Comparison of ENCODE assay signal across 17 cellular contexts in the genomic region with DNA sequence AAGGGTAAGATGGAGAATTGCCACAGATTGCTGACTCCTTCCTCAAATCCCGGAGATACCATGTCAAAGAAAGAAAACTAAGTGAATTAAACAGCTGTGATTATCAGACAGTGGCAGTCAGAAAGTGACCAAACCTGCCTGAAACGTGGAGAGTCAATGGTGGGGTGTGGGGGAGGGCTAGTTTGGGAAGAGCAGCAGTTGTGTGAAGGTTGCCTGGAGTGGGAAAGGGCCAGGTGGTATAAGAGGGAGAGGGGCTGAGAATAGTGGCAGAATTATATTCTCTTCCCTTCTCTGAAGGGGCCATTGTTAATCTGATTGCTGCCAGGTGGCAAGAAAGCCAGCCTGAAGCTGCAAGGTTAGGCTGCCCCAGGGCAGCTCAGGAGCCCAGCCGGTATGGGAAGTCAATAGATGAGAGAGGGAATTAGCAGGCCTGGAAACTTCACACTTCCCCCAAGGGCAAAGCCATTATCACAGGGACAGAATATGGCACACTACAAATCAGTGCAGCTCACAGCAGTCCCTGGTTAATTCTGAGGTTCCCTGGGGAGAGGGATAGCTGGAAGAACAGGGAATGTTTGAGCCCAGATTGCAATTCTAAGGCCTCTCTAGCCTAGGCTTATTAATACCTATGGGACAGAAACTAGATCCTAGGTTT.
DNase-seq lines count a peak whose midpoint lies in the region; ATAC-seq, FAIRE-seq and TF ChIP-seq lines count a peak whose summit lies in the region.
"Had no signal": no experiment of that assay in that cellular context is flagged by ENCODE, and none has a peak within 500 bp of the region (broad histone marks: within the 10 kb centered on the region; RNA-seq: fewer than 3 reads in every experiment).

No MANE protein-coding gene starts in this region.

- H3K9me3 ChIP-seq in A549: no peaks in the 10 kb centered on the region
- H3K9me3 ChIP-seq in H1 (ENCODE audit: insufficient read depth in 2 of 2, low read depth in 1 of 2, low read length in 1 of 2): no peaks in the 10 kb centered on the region

- H2AK5ac ChIP-seq in H1 (ENCODE audit: low read depth, low read length): no peak overlapping the region

- no peak overlapping the region for H4K8ac ChIP-seq in H1 (ENCODE audit: extremely low read depth, insufficient read depth, low read length)

- TF ChIP-seq CTCF in A549 (IDR thresholded peaks at IDR 0.05): no peak
- TF ChIP-seq CTCF in H1 (IDR thresholded peaks at IDR 0.05; ENCODE audit: control extremely low read depth in 1 of 3, insufficient read depth in 1 of 3, low read depth in 1 of 3, low read length in 3 of 3): no peak
- no peak for TF ChIP-seq CTCF in RWPE1 (conservative IDR thresholded peaks at IDR 0.05; ENCODE audit: low read depth)

- H3K18ac ChIP-seq in H1 (ENCODE audit: extremely low read depth, low read length): no peak overlapping the region

- no peak for DNase-seq in A549 (ENCODE audit: low read depth in 1 of 2, low spot score in 1 of 2)
- peak; percentile 90 for DNase-seq in ELF-1 (ENCODE audit: low read depth, low spot score)
- peak; percentile 13 for DNase-seq in NCI-H345 treated with DMSO at 0.1 percent for 48 hours (lab: John Stamatoyannopoulos, UW; ENCODE audit: unreplicated experiment)
- DNase-seq in H1 (ENCODE audit: low read depth in 1 of 2, low spot score in 2 of 2): peak; percentile 9 to 44
- DNase-seq in NCI-H1048 (lab: John Stamatoyannopoulos, UW): no peak
- DNase-seq in RWPE1 (ENCODE audit: low spot score): no peak
- DNase-seq: activated CD4-positive, alpha-beta T cell treated with anti-CD3 and anti-CD28 coated beads, Interleukin-2, amount 50 U/mL, for 4 hours; activated naive CD4-positive, alpha-beta T cell treated with Interleukin-2 at 50 U/mL for 16 hours; activated T-cell treated with anti-CD3 and anti-CD28 coated beads for 4 hours; aorta; cerebellar nuclear complex; effector CD8-positive, alpha-beta T cell; EL; immature natural killer cell; KG1; NCI-H526 had no signal

- H3K4ac ChIP-seq in H1 (replicated peaks; ENCODE audit: insufficient read length, low read depth, low read length): no peak overlapping the region

- no peak overlapping the region for H3K23ac ChIP-seq in H1 (ENCODE audit: insufficient read length)

- no peak for FAIRE-seq in A549 (lab: Jason Lieb, UNC)
- FAIRE-seq in H1 (lab: Jason Lieb, UNC): no peak

- H3K27ac ChIP-seq in A549 (peak overlapping the region in 1 of 2 experiments; percentile 63; a peak in 3 of 6 replicates), H1 (ENCODE audit: low read depth, low read length) (no peak overlapping the region), RWPE1 (no peak overlapping the region)

- H2AFZ ChIP-seq in H1 (ENCODE audit: low read length): no peak overlapping the region

- TF ChIP-seq POLR2A in A549 (IDR thresholded peaks at IDR 0.05; ENCODE audit: low read length) (no peak), H1 (IDR thresholded peaks at IDR 0.05; ENCODE audit: control extremely low read depth in 1 of 2, low read depth in 2 of 2, low read length in 2 of 2) (no peak)

- H2BK120ac ChIP-seq in H1 (replicated peaks; ENCODE audit: low read depth, low read length): peak overlapping the region; percentile 50

- H4K20me1 ChIP-seq in H1 (replicated peaks in 1 of 2; ENCODE audit: control insufficient read depth in 1 of 2, insufficient read depth in 2 of 2, low read length in 2 of 2): no peaks in the 10 kb centered on the region

- H2BK12ac ChIP-seq in H1 (ENCODE audit: low read depth, low read length): no peak overlapping the region; the same call in 1 of the 2 replicates

- H3K4me1 ChIP-seq in A549 (peaks cover 27% of the 10 kb centered on the region; the same call in 2 of the 3 replicates), H1 (replicated peaks in 1 of 4; ENCODE audit: control insufficient read depth in 3 of 4, insufficient read depth in 4 of 4, low read length in 3 of 4) (peaks cover 3 to 9% (median 6%) of the 10 kb centered on the region in 4 experiments; a peak in 5 of 7 replicates)

- no peak overlapping the region; the same call in 1 of the 2 replicates for H2BK15ac ChIP-seq in H1 (ENCODE audit: low read length)

- H4K91ac ChIP-seq in H1 (replicated peaks; ENCODE audit: insufficient read length, low read length): no peak overlapping the region

- ATAC-seq in A549 (peak; percentile 43 to 48; a peak in 4 of 6 replicates), HG02759 (IDR thresholded peaks at IDR 0.05; ENCODE audit: unreplicated experiment) (no peak)

- H3K4me3 ChIP-seq in A549 (no peak overlapping the region), H1 (ENCODE audit: extremely low read depth in 1 of 4, insufficient read depth in 2 of 4, low read depth in 3 of 4, low read length in 4 of 4) (0 out of 8 replicates have a peak overlapping the region, but pooled peaks of 1 of the 4 experiments have one; percentile 7)

- H2BK5ac ChIP-seq in H1 (ENCODE audit: low read depth, low read length): no peak overlapping the region

- no peak overlapping the region for H3K14ac ChIP-seq in H1 (ENCODE audit: insufficient read length)

- H3K79me2 ChIP-seq in H1 (ENCODE audit: control insufficient read depth in 1 of 2, insufficient read depth in 2 of 2, low read length in 2 of 2): no peaks in the 10 kb centered on the region

- TF ChIP-seq EP300 in A549 (IDR thresholded peaks at IDR 0.05) (no peak), H1 (IDR thresholded peaks at IDR 0.05; ENCODE audit: borderline replicate concordance in 1 of 2, low read depth in 2 of 2, low read length in 2 of 2) (no peak)

- POLR2A ChIA-PET in A549 (lab: Yijun Ruan, JAX) (no interaction called here), H1 (lab: Charles Lee; ENCODE audit: partially characterized antibody) (no interaction called here), RWPE1 (lab: Yijun Ruan, JAX; ENCODE audit: low non-redundant PET) (no interaction called here)

- H3K56ac ChIP-seq in H1 (replicated peaks; ENCODE audit: insufficient read length, low read depth, low read length): no peak overlapping the region

- H3K23me2 ChIP-seq in H1 (ENCODE audit: low read depth, low read length): no peaks in the 10 kb centered on the region

- H3K4me2 ChIP-seq in A549 (no peak overlapping the region), H1 (ENCODE audit: insufficient read depth in 1 of 2, low read depth in 2 of 2, low read length in 2 of 2) (0 out of 4 replicates have a peak overlapping the region, but pooled peaks of 1 of the 2 experiments have one; percentile 9)

- no peak overlapping the region for H3K9ac ChIP-seq in H1 (replicated peaks in 1 of 4; ENCODE audit: extremely low read depth in 1 of 4, low read depth in 3 of 4, low read length in 3 of 4)

- no peaks in the 10 kb centered on the region for H3K79me1 ChIP-seq in H1 (ENCODE audit: low read depth, low read length)

- 0 out of 2 replicates have a peak overlapping the region, but pooled peaks have one; percentile 15 for H2BK20ac ChIP-seq in H1 (ENCODE audit: low read length)

- CTCF ChIA-PET in A549 (lab: Yijun Ruan, JAX): interaction anchor here (0.9 to 1.4 kb wide), 5 partner anchors 11 to 60 kb away, joined by 3 to 6 read pairs (median 3); no protein-coding TSS in a partner anchor
- CTCF ChIA-PET in H1 (lab: Charles Lee; ENCODE audit: partially characterized antibody): interaction anchor here (0.6 to 4.2 kb wide), 7 partner anchors 25 to 94 kb away, joined by 3 to 17 read pairs (median 4); no protein-coding TSS in a partner anchor
- CTCF ChIA-PET in RWPE1 (lab: Yijun Ruan, JAX): interaction anchor here (0.6 to 0.7 kb wide), 2 partner anchors 109 to 1140 kb away, joined by 3 read pairs; no protein-coding TSS in a partner anchor

- TF ChIP-seq RAD21 in A549 (conservative IDR thresholded peaks at IDR 0.05 in 1 of 2, IDR thresholded peaks at IDR 0.05 in 1 of 2) (no peak), H1 (IDR thresholded peaks at IDR 0.05 in 1 of 2, conservative IDR thresholded peaks at IDR 0.05 in 1 of 2; ENCODE audit: low read depth in 2 of 2, low read length in 2 of 2) (no peak)

- H4K5ac ChIP-seq in H1 (ENCODE audit: insufficient read length, low read depth, low read length): no peak overlapping the region

- H3K27me3 ChIP-seq in H1 (replicated peaks in 1 of 4; ENCODE audit: control insufficient read depth in 3 of 4, extremely low read depth in 1 of 4, insufficient read depth in 3 of 4, low read length in 3 of 4): no peaks in the 10 kb centered on the region; a peak in 1 of 7 replicates

- no peaks in the 10 kb centered on the region for H3K36me3 ChIP-seq in H1 (ENCODE audit: control insufficient read depth in 2 of 4, insufficient read depth in 4 of 4, low read length in 3 of 4)

- WGBS in A549 (ENCODE audit: missing lambda C conversion rate): 77% methylated on average over 3 of the region's 3 CpGs
- WGBS in H1 (ENCODE audit: extremely low coverage in 1 of 2, insufficient coverage in 1 of 2, insufficient read length in 1 of 2, insufficient replicate concordance in 2 of 2, low coverage in 1 of 2, low lambda C conversion rate in 2 of 2, missing lambda C conversion rate in 1 of 2), 2 experiments: 54% methylated on average over 3 of the region's 3 CpGs; no CpG with 5 or more reads in 1 of the 2 experiments

TF ChIP-seq in A549, 52 proteins besides CTCF, POLR2A, EP300 and RAD21:
- TF ChIP-seq NR3C1 (IDR thresholded peaks at IDR 0.05): no peak
- TF ChIP-seq BHLHE40 (IDR thresholded peaks at IDR 0.05; ENCODE audit: low read depth, low read length): no peak

TF ChIP-seq in H1, 55 proteins besides CTCF, POLR2A, EP300 and RAD21:
- TF ChIP-seq EGR1 (IDR thresholded peaks at IDR 0.05; ENCODE audit: borderline replicate concordance, low read depth, low read length) (no peak), CTBP2 (IDR thresholded peaks at IDR 0.05; ENCODE audit: borderline replicate concordance, insufficient read depth, insufficient read length, low read length) (no peak), RBBP5 (IDR thresholded peaks at IDR 0.05; ENCODE audit: borderline replicate concordance, low read depth, low read length) (no peak), TAF1 (IDR thresholded peaks at IDR 0.05; ENCODE audit: low read depth, low read length) (no peak), CHD1 (IDR thresholded peaks at IDR 0.05; ENCODE audit: low read depth, low read length) (no peak), RXRA (IDR thresholded peaks at IDR 0.05; ENCODE audit: insufficient read depth, low read depth, low read length) (no peak), YY1 (IDR thresholded peaks at IDR 0.05; ENCODE audit: low read depth, low read length) (peak; percentile 21; the same call in 1 of the 2 replicates), MAFK (IDR thresholded peaks at IDR 0.05; ENCODE audit: low read depth, low read length) (no peak)
TF ChIP-seq in H1: peak in this region for 1.

Comparison
In these comparisons a context has a peak if more than half of its experiments do, and no peak if none do; other contexts are left out.
1. DNase-seq: peak in ELF-1 (single experiment), NCI-H345 treated with DMSO at 0.1 percent for 48 hours (single experiment) and H1 (2 of 2); none in A549 (0 of 2), NCI-H1048 (single experiment) and RWPE1 (single experiment).